ENCODE assay signal across 1 cellular context in genomic region chr14:50836515-50836914, GRCh38.
TF ChIP-seq lines count a peak whose summit lies in the region.

No MANE protein-coding gene starts in this region.

TF ChIP-seq in SK-N-SH treated with all-trans-retinoic acid at 6 μM for 48 hours, 23 proteins besides CTCF, POLR2A, EP300 and RAD21 (continued from another document):
- TF ChIP-seq GLIS3 (CRISPR knock-in tag; IDR thresholded peaks at IDR 0.05) (no peak), POU6F1 (CRISPR knock-in tag; IDR thresholded peaks at IDR 0.05; ENCODE audit: borderline replicate concordance, low read depth) (no peak), TCF4 (CRISPR knock-in tag; IDR thresholded peaks at IDR 0.05; ENCODE audit: borderline replicate concordance) (no peak), ZNF70 (CRISPR knock-in tag; IDR thresholded peaks at IDR 0.05) (no peak), ISL1 (CRISPR knock-in tag; IDR thresholded peaks at IDR 0.05) (no peak), ZNF565 (CRISPR knock-in tag; conservative IDR thresholded peaks at IDR 0.05; ENCODE audit: low read depth) (no peak), RARB (CRISPR knock-in tag; IDR thresholded peaks at IDR 0.05) (no peak), ZFP30 (CRISPR knock-in tag; IDR thresholded peaks at IDR 0.05) (no peak), ZC3H10 (CRISPR knock-in tag; IDR thresholded peaks at IDR 0.05) (no peak), ZFP3 (CRISPR knock-in tag; IDR thresholded peaks at IDR 0.05) (no peak), CSRNP3 (CRISPR knock-in tag; IDR thresholded peaks at IDR 0.05) (no peak)
